14 cellular contexts compared by ENCODE assay signal in the genomic region with DNA sequence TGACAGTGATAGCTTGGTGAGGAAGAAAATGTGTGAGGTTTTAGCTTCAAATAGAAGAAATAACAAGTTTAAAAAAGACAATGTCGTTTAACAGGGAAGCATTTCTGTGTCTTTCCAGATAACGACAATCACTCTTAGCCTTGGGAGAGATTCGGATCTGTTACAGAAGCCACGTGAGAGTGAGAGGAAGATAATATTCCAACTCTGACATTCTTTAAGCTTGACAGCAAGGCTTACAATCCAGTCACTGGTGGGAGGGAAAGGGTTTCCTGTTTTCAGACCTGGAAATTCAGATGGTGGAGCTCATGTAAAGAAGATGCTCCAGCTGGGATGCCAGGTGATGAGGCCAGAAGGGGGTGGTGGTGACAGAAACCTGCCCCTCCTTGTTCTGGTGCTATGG. TPM values are rescaled to one million over a fixed set of nuclear protein-coding genes. Genes with fewer than 3 reads are reported as not detected.
DNase-seq lines count a peak whose midpoint lies in the region; ATAC-seq and TF ChIP-seq lines count a peak whose summit lies in the region.
"Had no signal": no experiment of that assay in that cellular context is flagged by ENCODE, and none has a peak within 500 bp of the region (broad histone marks: within the 10 kb centered on the region; RNA-seq: fewer than 3 reads in every experiment).

No MANE protein-coding gene starts in this region.

- H3K27me3 ChIP-seq in neuronal stem cell (ENCODE audit: control insufficient read depth in 3 of 3, insufficient read depth in 3 of 3, low read depth in 1 of 3, low read length in 3 of 3), result no peaks in the 10 kb centered on the region
- no peaks in the 10 kb centered on the region for H3K27me3 ChIP-seq in upper lobe of right lung

- no peak overlapping the region for H2BK5ac ChIP-seq in neuronal stem cell (ENCODE audit: low read length)

- no peak for ATAC-seq in activated B cell treated with CpG ODN at 0.5 μM for 24 hours (ENCODE audit: low read depth)
- ATAC-seq in upper lobe of right lung, result no peak
- no peak for ATAC-seq in GM18502 (IDR thresholded peaks at IDR 0.05; ENCODE audit: poor library complexity, unreplicated experiment)
- no peak for ATAC-seq in HG02610 (IDR thresholded peaks at IDR 0.05; ENCODE audit: unreplicated experiment)
- ATAC-seq in GM18511 (IDR thresholded peaks at IDR 0.05; ENCODE audit: unreplicated experiment), result no peak

- H3K9me3 Mint-ChIP-seq in activated B cell treated with CpG ODN at 0.5 μM for 24 hours (no peaks in the 10 kb centered on the region), endothelial cell (ENCODE audit: unreplicated experiment) (no peaks in the 10 kb centered on the region)

- H3K4me3 Mint-ChIP-seq in activated B cell treated with CpG ODN at 0.5 μM for 24 hours (no peak overlapping the region), endothelial cell (ENCODE audit: unreplicated experiment) (no peak overlapping the region)

- H3K27me3 Mint-ChIP-seq in activated B cell treated with CpG ODN at 0.5 μM for 24 hours, result no peaks in the 10 kb centered on the region
- peaks cover 3% of the 10 kb centered on the region for H3K27me3 Mint-ChIP-seq in endothelial cell (ENCODE audit: unreplicated experiment)

- TF ChIP-seq CTCF in activated B cell treated with CpG ODN at 0.5 μM for 24 hours (IDR thresholded peaks at IDR 0.05) (no peak), endothelial cell (IDR thresholded peaks at IDR 0.05; ENCODE audit: unreplicated experiment) (no peak), upper lobe of right lung (IDR thresholded peaks at IDR 0.05) (no peak)

- no peak overlapping the region for H4K8ac ChIP-seq in neuronal stem cell (ENCODE audit: low read depth, low read length)

- no peak overlapping the region for H3K18ac ChIP-seq in neuronal stem cell (ENCODE audit: low read length)

- no peaks in the 10 kb centered on the region for H3K79me1 ChIP-seq in neuronal stem cell (ENCODE audit: low read depth, low read length)

- no peak overlapping the region for H4K91ac ChIP-seq in neuronal stem cell (ENCODE audit: low read depth, low read length, poor library complexity)

- H3K4me3 ChIP-seq in neuronal stem cell (ENCODE audit: low read length in 2 of 2) (no peak overlapping the region), upper lobe of right lung (no peak overlapping the region)
- H3K4me3 ChIP-seq: SK-N-MC had no signal

- H3K27ac Mint-ChIP-seq in activated B cell treated with CpG ODN at 0.5 μM for 24 hours (peak overlapping the region; percentile 27), endothelial cell (ENCODE audit: unreplicated experiment) (peak overlapping the region; percentile 1)

- peaks cover 2% of the 10 kb centered on the region for H3K36me3 Mint-ChIP-seq in activated B cell treated with CpG ODN at 0.5 μM for 24 hours (ENCODE audit: low read depth)
- H3K36me3 Mint-ChIP-seq in endothelial cell (ENCODE audit: low read depth, unreplicated experiment), result peaks cover 4% of the 10 kb centered on the region

- DNase-seq in activated B cell treated with CpG ODN at 0.5 μM for 24 hours (no peak), endothelial cell (ENCODE audit: low spot score) (no peak), neuronal stem cell (ENCODE audit: low spot score) (no peak), upper lobe of right lung (no peak)
- DNase-seq: amygdala; NCI-H1436; NCI-H774; posterior cingulate gyrus; stimulated activated CD4-positive, alpha-beta T cell treated with anti-CD3 and anti-CD28 coated beads, Interleukin-4, amount 100 ng/mL, for 1 hour; stimulated activated naive CD4-positive, alpha-beta T cell treated with Interleukin-2 at 50 U/mL for 16 hours had no signal

- no peak overlapping the region for H2BK12ac ChIP-seq in neuronal stem cell (ENCODE audit: low read length)

- H3K36me3 ChIP-seq in neuronal stem cell (replicated peaks in 1 of 2; ENCODE audit: control insufficient read depth in 2 of 2, insufficient read depth in 2 of 2, low read length in 2 of 2), result no peaks in the 10 kb centered on the region
- no peaks in the 10 kb centered on the region for H3K36me3 ChIP-seq in upper lobe of right lung

- H3K9me3 ChIP-seq in neuronal stem cell (replicated peaks in 1 of 2; ENCODE audit: control insufficient read depth in 2 of 2, insufficient read depth in 1 of 2, low read depth in 1 of 2, low read length in 2 of 2), result peaks cover 0 to 4% of the 10 kb centered on the region in 2 donors
- H3K9me3 ChIP-seq in upper lobe of right lung, result no peaks in the 10 kb centered on the region

- H2BK15ac ChIP-seq in neuronal stem cell (ENCODE audit: low read length), result no peak overlapping the region

- no peak overlapping the region for H3K14ac ChIP-seq in neuronal stem cell (ENCODE audit: low read length)

- H3K4ac ChIP-seq in neuronal stem cell (ENCODE audit: low read length), result no peak overlapping the region

- no peak overlapping the region for H3K23ac ChIP-seq in neuronal stem cell (ENCODE audit: low read depth, low read length, poor library complexity)

- CTCF ChIA-PET in activated B cell treated with CpG ODN at 0.5 μM for 24 hours (lab: Charles Lee), result interaction anchor here (1.0 to 1.3 kb wide), 3 partner anchors 9 to 314 kb away, joined by 3 to 4 read pairs (median 3); no protein-coding TSS in a partner anchor

- intact Hi-C loops in activated B cell treated with CpG ODN at 0.5 μM for 24 hours (cut with micrococcal nuclease) (no loop called here), upper lobe of right lung (cut with DNase I) (no loop called here)

- H3K4me2 ChIP-seq in neuronal stem cell (ENCODE audit: insufficient read depth, low read length, poor library complexity, severe bottlenecking), result no peak overlapping the region

- H3K9ac ChIP-seq in neuronal stem cell (ENCODE audit: low read depth, low read length, poor library complexity), result no peak overlapping the region

- peak overlapping the region; percentile 73 for H2AFZ ChIP-seq in neuronal stem cell (ENCODE audit: low read length)

- H3K27ac ChIP-seq in neuronal stem cell (replicated peaks; ENCODE audit: low read length) (no peak overlapping the region), upper lobe of right lung (peak overlapping the region; percentile 65)
- H3K27ac ChIP-seq: SK-N-MC had no signal

- no peak overlapping the region for H2BK120ac ChIP-seq in neuronal stem cell (ENCODE audit: low read depth, low read length)

- peaks cover 66% of the 10 kb centered on the region for H3K4me1 Mint-ChIP-seq in activated B cell treated with CpG ODN at 0.5 μM for 24 hours
- peaks cover 5% of the 10 kb centered on the region for H3K4me1 Mint-ChIP-seq in endothelial cell (ENCODE audit: unreplicated experiment)

- no peak overlapping the region for H2AK5ac ChIP-seq in neuronal stem cell (ENCODE audit: low read depth, low read length)

- WGBS in neuronal stem cell (ENCODE audit: extremely low coverage in 2 of 2, insufficient read length in 2 of 2, insufficient replicate concordance in 1 of 2), 2 donors, result no CpG with 5 or more reads among the region's 4 CpGs

- POLR2A ChIA-PET in activated B cell treated with CpG ODN at 0.5 μM for 24 hours (lab: Charles Lee), result interaction anchor here (1.1 to 1.3 kb wide), 3 partner anchors 9 to 393 kb away, joined by 3 to 5 read pairs (median 3); partner anchors contain the start of gene PLEK

- H3K4me1 ChIP-seq in neuronal stem cell (ENCODE audit: control insufficient read depth in 2 of 2, insufficient read depth in 1 of 2, low read depth in 1 of 2, low read length in 2 of 2) (peaks cover 0 to 7% of the 10 kb centered on the region in 2 donors), upper lobe of right lung (peaks cover 10% of the 10 kb centered on the region)

RNA-seq across cellular contexts. Expression of gene FBXO48, which starts 30.8 kb away (rescaled TPM):
- total RNA-seq in activated B cell treated with CpG ODN at 0.5 μM for 24 hours (1.8 and 2.6 TPM in 2 replicates), endothelial cell (ENCODE audit: unreplicated experiment) (1.6 TPM), upper lobe of right lung (1.8 TPM)
- 2.7 TPM for polyA plus RNA-seq in neuronal stem cell (2013, experiment 1 of 2)
- polyA plus RNA-seq in neuronal stem cell (2013, experiment 2 of 2), result 2.6 TPM

RNA-seq across cellular contexts. Expression of gene APLF, which starts 31.1 kb away (rescaled TPM):
- total RNA-seq in activated B cell treated with CpG ODN at 0.5 μM for 24 hours (6.4 and 6.8 TPM in 2 replicates), endothelial cell (ENCODE audit: unreplicated experiment) (12.9 TPM), upper lobe of right lung (6.8 TPM)
- polyA plus RNA-seq in neuronal stem cell (2013, experiment 1 of 2), result 3.2 TPM
- polyA plus RNA-seq in neuronal stem cell (2013, experiment 2 of 2), result 3.5 TPM
